Comparison of ENCODE assay signal across 13 cellular contexts in genomic region chr2:27966466-27966865, GRCh38.
A peak's percentile ranks its signal among the peaks of the same experiment; 100 is the strongest.
DNase-seq lines count a peak whose midpoint lies in the region; ATAC-seq and TF ChIP-seq lines count a peak whose summit lies in the region.
"Had no signal": no experiment of that assay in that cellular context is flagged by ENCODE, and none has a peak within 500 bp of the region (broad histone marks: within the 10 kb centered on the region; RNA-seq: fewer than 3 reads in every experiment).

No MANE protein-coding gene starts in this region.

- intact Hi-C loops in activated CD4-positive, alpha-beta T cell treated with anti-CD3 and anti-CD28 coated beads, Interleukin-2, amount 10 ng/mL, durations not matched to agents 24 days and 14 days (cut with micrococcal nuclease), result loop anchor here (1.0 to 5.0 kb wide), 2 partner anchors 36 to 286 kb away; no protein-coding TSS in a partner anchor
- intact Hi-C loops in left cardiac atrium (cut with DNase I), result no loop called here

- no peak overlapping the region for H3K4me3 ChIP-seq in skin epidermis
- H3K4me3 ChIP-seq: mucosa of descending colon had no signal

- POLR2A ChIA-PET in activated naive CD8-positive, alpha-beta T cell treated with anti-CD3 and anti-CD28 coated beads, Interleukin-2, amount 10 ng/mL, durations not matched to agents 7 days and 5 days (lab: Charles Lee), result interaction anchor here (1.3 kb wide), 1 partner anchor 11 kb away, joined by 3 read pairs; no protein-coding TSS in a partner anchor

- H3K27me3 Mint-ChIP-seq in activated CD4-positive, alpha-beta T cell treated with anti-CD3 and anti-CD28 coated beads, Interleukin-2, amount 10 ng/mL, durations not matched to agents 24 days and 14 days, result no peaks in the 10 kb centered on the region
- H3K27me3 Mint-ChIP-seq in activated naive CD8-positive, alpha-beta T cell treated with anti-CD3 and anti-CD28 coated beads, Interleukin-2, amount 10 ng/mL, durations not matched to agents 7 days and 5 days, result no peaks in the 10 kb centered on the region
- H3K27me3 Mint-ChIP-seq: central memory CD8-positive, alpha-beta T cell had no signal

- H3K27ac Mint-ChIP-seq in activated CD4-positive, alpha-beta T cell treated with anti-CD3 and anti-CD28 coated beads, Interleukin-2, amount 10 ng/mL, durations not matched to agents 24 days and 14 days, result peak overlapping the region; percentile 0
- peak overlapping the region; percentile 92 for H3K27ac Mint-ChIP-seq in activated naive CD8-positive, alpha-beta T cell treated with anti-CD3 and anti-CD28 coated beads, Interleukin-2, amount 10 ng/mL, durations not matched to agents 7 days and 5 days

- peaks cover 40% of the 10 kb centered on the region for H3K36me3 Mint-ChIP-seq in activated CD4-positive, alpha-beta T cell treated with anti-CD3 and anti-CD28 coated beads, Interleukin-2, amount 10 ng/mL, durations not matched to agents 24 days and 14 days (ENCODE audit: low read depth)
- H3K36me3 Mint-ChIP-seq in activated naive CD8-positive, alpha-beta T cell treated with anti-CD3 and anti-CD28 coated beads, Interleukin-2, amount 10 ng/mL, durations not matched to agents 7 days and 5 days, result peaks cover 55% of the 10 kb centered on the region

- peaks cover 47% of the 10 kb centered on the region for H3K4me1 Mint-ChIP-seq in activated CD4-positive, alpha-beta T cell treated with anti-CD3 and anti-CD28 coated beads, Interleukin-2, amount 10 ng/mL, durations not matched to agents 24 days and 14 days
- H3K4me1 Mint-ChIP-seq in activated naive CD8-positive, alpha-beta T cell treated with anti-CD3 and anti-CD28 coated beads, Interleukin-2, amount 10 ng/mL, durations not matched to agents 7 days and 5 days, result peaks cover 39% of the 10 kb centered on the region

- H3K27ac ChIP-seq in skin epidermis, result peak overlapping the region in 13 of 21 experiments; percentile 8 to 82 (median 49)

- no peak for TF ChIP-seq CTCF in omental fat pad (IDR thresholded peaks at IDR 0.05)

- DNase-seq in activated CD4-positive, alpha-beta T cell treated with anti-CD3 and anti-CD28 coated beads, Interleukin-2, amount 10 ng/mL, durations not matched to agents 24 days and 14 days, result no peak
- DNase-seq in activated CD4-positive, alpha-beta T cell treated with anti-CD3 and anti-CD28 coated beads, Interleukin-2, amount 50 U/mL, for 48 hours, result no peak
- DNase-seq in activated naive CD8-positive, alpha-beta T cell treated with anti-CD3 and anti-CD28 coated beads, Interleukin-2, amount 10 ng/mL, durations not matched to agents 7 days and 5 days, result no peak
- DNase-seq in left cardiac atrium (no peak), germinal center (ENCODE audit: low spot score) (no peak), omental fat pad (ENCODE audit: low spot score) (no peak)
- DNase-seq: GDM1, mucosa of descending colon, NCI-H748 treated with DMSO at 0.1 percent for 48 hours had no signal

- peak overlapping the region; percentile 44 for H3K4me3 Mint-ChIP-seq in activated CD4-positive, alpha-beta T cell treated with anti-CD3 and anti-CD28 coated beads, Interleukin-2, amount 10 ng/mL, durations not matched to agents 24 days and 14 days
- peak overlapping the region; percentile 79 for H3K4me3 Mint-ChIP-seq in activated naive CD8-positive, alpha-beta T cell treated with anti-CD3 and anti-CD28 coated beads, Interleukin-2, amount 10 ng/mL, durations not matched to agents 7 days and 5 days
- H3K4me3 Mint-ChIP-seq: central memory CD8-positive, alpha-beta T cell had no signal

- H3K9me3 Mint-ChIP-seq in activated CD4-positive, alpha-beta T cell treated with anti-CD3 and anti-CD28 coated beads, Interleukin-2, amount 10 ng/mL, durations not matched to agents 24 days and 14 days, result peaks cover 22% of the 10 kb centered on the region
- H3K9me3 Mint-ChIP-seq in activated naive CD8-positive, alpha-beta T cell treated with anti-CD3 and anti-CD28 coated beads, Interleukin-2, amount 10 ng/mL, durations not matched to agents 7 days and 5 days, result peaks cover 25% of the 10 kb centered on the region

- ATAC-seq in activated naive CD8-positive, alpha-beta T cell treated with anti-CD3 and anti-CD28 coated beads, Interleukin-2, amount 10 ng/mL, durations not matched to agents 7 days and 5 days (ENCODE audit: low read depth), result no peak
- ATAC-seq in left cardiac atrium, result peak; percentile 61 to 71
- no peak for ATAC-seq in omental fat pad (ENCODE audit: low FRiP score)
- no peak for ATAC-seq in GM18909 (IDR thresholded peaks at IDR 0.05; ENCODE audit: poor library complexity, unreplicated experiment)
- ATAC-seq: HCT116, mucosa of descending colon had no signal

Comparison
In these comparisons a context has a peak if more than half of its experiments do, and no peak if none do; other contexts are left out.
1. ATAC-seq: peak in left cardiac atrium (2 of 2); none in activated naive CD8-positive, alpha-beta T cell treated with anti-CD3 and anti-CD28 coated beads, Interleukin-2, amount 10 ng/mL, durations not matched to agents 7 days and 5 days (single experiment), omental fat pad (single experiment) and GM18909 (single experiment).